Comparison of ENCODE assay signal across 1 cellular context in the genomic region with DNA sequence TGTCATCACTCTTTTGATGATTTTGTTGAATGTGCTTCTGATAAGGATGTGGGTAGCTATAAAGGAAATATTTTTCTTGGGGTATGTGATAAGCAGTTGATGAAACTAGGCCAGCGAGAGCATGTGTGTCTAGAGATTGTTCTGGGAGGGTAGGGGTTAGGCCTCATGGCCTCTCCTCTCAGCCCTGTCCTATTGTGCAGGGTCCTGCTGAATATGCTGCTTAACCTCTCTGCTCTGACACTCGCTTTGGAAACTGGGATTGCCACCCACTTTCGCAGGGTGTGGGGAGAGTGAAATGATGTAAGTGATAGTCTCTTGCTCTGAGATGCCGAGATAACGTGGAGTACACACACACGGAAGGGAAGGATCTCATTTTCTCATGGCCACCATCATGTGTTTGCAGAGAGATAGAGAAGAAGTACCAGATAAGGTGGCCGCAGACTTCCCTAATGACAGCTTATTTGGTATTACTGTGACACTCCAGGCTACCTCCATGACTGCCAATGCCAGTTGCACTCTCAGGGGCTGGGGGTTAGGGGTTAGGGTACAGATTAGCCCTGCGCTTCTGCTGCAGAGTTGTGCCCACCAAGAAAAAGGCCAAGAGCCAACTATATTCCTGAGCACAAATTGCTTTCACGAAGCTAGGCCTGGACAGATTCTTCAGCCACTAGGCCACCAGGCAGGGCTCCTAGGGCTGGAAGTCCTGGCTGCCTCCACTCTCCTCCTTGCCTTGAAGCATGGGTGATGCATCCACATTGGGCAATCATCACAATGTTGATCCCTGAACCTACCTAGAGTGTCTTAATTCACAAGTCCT.
A peak's percentile ranks its signal among the peaks of the same experiment; 100 is the strongest.
TF ChIP-seq lines count a peak whose summit lies in the region.

No MANE protein-coding gene starts in this region.

TF ChIP-seq in K562, 482 proteins besides CTCF, POLR2A, EP300 and RAD21 (continued from another document and continues in another):
- TF ChIP-seq, protein P1, sequence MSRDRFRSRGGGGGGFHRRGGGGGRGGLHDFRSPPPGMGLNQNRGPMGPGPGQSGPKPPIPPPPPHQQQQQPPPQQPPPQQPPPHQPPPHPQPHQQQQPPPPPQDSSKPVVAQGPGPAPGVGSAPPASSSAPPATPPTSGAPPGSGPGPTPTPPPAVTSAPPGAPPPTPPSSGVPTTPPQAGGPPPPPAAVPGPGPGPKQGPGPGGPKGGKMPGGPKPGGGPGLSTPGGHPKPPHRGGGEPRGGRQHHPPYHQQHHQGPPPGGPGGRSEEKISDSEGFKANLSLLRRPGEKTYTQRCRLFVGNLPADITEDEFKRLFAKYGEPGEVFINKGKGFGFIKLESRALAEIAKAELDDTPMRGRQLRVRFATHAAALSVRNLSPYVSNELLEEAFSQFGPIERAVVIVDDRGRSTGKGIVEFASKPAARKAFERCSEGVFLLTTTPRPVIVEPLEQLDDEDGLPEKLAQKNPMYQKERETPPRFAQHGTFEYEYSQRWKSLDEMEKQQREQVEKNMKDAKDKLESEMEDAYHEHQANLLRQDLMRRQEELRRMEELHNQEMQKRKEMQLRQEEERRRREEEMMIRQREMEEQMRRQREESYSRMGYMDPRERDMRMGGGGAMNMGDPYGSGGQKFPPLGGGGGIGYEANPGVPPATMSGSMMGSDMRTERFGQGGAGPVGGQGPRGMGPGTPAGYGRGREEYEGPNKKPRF (IDR thresholded peaks at IDR 0.05; ENCODE audit: low read depth, low read length): no peak
- TF ChIP-seq ZNF3 (CRISPR knock-in tag; IDR thresholded peaks at IDR 0.05) (no peak), SIX5 (IDR thresholded peaks at IDR 0.05; ENCODE audit: borderline replicate concordance in 1 of 2, insufficient read depth in 1 of 2, low read depth in 1 of 2, low read length in 2 of 2) (no peak), ZNF175 (CRISPR knock-in tag; IDR thresholded peaks at IDR 0.05; ENCODE audit: low read depth) (peak; percentile 94), MCM7 (IDR thresholded peaks at IDR 0.05) (no peak), NFRKB (IDR thresholded peaks at IDR 0.05; ENCODE audit: low read depth) (peak; percentile 51; the same call in 1 of the 2 replicates), ZNF184 (CRISPR knock-in tag; IDR thresholded peaks at IDR 0.05) (no peak), SP1 (CRISPR knock-in tag; IDR thresholded peaks at IDR 0.05) (peak; percentile 84), ZNF431 (CRISPR knock-in tag; IDR thresholded peaks at IDR 0.05) (no peak), MCM2 (IDR thresholded peaks at IDR 0.05; ENCODE audit: low read depth) (no peak), ZNF780A (CRISPR knock-in tag; IDR thresholded peaks at IDR 0.05) (no peak), NR1H2 (CRISPR knock-in tag; IDR thresholded peaks at IDR 0.05) (0 out of 2 replicates have a peak, but pooled peaks have one; percentile 14), HMGN3 (IDR thresholded peaks at IDR 0.05; ENCODE audit: borderline replicate concordance, extremely low read depth, insufficient read length, low read depth, low read length) (peak; percentile 75), ZNF121 (CRISPR knock-in tag; conservative IDR thresholded peaks at IDR 0.05) (no peak), ZKSCAN3 (CRISPR knock-in tag; IDR thresholded peaks at IDR 0.05) (no peak), SMAD1 (IDR thresholded peaks at IDR 0.05; ENCODE audit: low read depth, low read length, partially characterized antibody) (peak; percentile 87), OTX1 (CRISPR knock-in tag; IDR thresholded peaks at IDR 0.05) (peak; percentile 79)
- TF ChIP-seq, protein P2, sequence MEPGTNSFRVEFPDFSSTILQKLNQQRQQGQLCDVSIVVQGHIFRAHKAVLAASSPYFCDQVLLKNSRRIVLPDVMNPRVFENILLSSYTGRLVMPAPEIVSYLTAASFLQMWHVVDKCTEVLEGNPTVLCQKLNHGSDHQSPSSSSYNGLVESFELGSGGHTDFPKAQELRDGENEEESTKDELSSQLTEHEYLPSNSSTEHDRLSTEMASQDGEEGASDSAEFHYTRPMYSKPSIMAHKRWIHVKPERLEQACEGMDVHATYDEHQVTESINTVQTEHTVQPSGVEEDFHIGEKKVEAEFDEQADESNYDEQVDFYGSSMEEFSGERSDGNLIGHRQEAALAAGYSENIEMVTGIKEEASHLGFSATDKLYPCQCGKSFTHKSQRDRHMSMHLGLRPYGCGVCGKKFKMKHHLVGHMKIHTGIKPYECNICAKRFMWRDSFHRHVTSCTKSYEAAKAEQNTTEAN (CRISPR knock-in tag; IDR thresholded peaks at IDR 0.05): 0 out of 2 replicates have a peak, but pooled peaks have one; percentile 81
- TF ChIP-seq, protein P3, sequence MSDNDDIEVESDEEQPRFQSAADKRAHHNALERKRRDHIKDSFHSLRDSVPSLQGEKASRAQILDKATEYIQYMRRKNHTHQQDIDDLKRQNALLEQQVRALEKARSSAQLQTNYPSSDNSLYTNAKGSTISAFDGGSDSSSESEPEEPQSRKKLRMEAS (CRISPR knock-in tag; IDR thresholded peaks at IDR 0.05): peak; percentile 79; the same call in 1 of the 2 replicates
- TF ChIP-seq, protein P4, sequence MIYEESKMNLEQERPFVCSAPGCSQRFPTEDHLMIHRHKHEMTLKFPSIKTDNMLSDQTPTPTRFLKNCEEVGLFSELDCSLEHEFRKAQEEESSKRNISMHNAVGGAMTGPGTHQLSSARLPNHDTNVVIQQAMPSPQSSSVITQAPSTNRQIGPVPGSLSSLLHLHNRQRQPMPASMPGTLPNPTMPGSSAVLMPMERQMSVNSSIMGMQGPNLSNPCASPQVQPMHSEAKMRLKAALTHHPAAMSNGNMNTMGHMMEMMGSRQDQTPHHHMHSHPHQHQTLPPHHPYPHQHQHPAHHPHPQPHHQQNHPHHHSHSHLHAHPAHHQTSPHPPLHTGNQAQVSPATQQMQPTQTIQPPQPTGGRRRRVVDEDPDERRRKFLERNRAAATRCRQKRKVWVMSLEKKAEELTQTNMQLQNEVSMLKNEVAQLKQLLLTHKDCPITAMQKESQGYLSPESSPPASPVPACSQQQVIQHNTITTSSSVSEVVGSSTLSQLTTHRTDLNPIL (CRISPR knock-in tag; IDR thresholded peaks at IDR 0.05): no peak
- TF ChIP-seq, protein P5, sequence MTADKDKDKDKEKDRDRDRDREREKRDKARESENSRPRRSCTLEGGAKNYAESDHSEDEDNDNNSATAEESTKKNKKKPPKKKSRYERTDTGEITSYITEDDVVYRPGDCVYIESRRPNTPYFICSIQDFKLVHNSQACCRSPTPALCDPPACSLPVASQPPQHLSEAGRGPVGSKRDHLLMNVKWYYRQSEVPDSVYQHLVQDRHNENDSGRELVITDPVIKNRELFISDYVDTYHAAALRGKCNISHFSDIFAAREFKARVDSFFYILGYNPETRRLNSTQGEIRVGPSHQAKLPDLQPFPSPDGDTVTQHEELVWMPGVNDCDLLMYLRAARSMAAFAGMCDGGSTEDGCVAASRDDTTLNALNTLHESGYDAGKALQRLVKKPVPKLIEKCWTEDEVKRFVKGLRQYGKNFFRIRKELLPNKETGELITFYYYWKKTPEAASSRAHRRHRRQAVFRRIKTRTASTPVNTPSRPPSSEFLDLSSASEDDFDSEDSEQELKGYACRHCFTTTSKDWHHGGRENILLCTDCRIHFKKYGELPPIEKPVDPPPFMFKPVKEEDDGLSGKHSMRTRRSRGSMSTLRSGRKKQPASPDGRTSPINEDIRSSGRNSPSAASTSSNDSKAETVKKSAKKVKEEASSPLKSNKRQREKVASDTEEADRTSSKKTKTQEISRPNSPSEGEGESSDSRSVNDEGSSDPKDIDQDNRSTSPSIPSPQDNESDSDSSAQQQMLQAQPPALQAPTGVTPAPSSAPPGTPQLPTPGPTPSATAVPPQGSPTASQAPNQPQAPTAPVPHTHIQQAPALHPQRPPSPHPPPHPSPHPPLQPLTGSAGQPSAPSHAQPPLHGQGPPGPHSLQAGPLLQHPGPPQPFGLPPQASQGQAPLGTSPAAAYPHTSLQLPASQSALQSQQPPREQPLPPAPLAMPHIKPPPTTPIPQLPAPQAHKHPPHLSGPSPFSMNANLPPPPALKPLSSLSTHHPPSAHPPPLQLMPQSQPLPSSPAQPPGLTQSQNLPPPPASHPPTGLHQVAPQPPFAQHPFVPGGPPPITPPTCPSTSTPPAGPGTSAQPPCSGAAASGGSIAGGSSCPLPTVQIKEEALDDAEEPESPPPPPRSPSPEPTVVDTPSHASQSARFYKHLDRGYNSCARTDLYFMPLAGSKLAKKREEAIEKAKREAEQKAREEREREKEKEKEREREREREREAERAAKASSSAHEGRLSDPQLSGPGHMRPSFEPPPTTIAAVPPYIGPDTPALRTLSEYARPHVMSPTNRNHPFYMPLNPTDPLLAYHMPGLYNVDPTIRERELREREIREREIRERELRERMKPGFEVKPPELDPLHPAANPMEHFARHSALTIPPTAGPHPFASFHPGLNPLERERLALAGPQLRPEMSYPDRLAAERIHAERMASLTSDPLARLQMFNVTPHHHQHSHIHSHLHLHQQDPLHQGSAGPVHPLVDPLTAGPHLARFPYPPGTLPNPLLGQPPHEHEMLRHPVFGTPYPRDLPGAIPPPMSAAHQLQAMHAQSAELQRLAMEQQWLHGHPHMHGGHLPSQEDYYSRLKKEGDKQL (CRISPR knock-in tag; IDR thresholded peaks at IDR 0.05; ENCODE audit: borderline replicate concordance): peak; percentile 77; the same call in 1 of the 2 replicates
- TF ChIP-seq, protein P6, sequence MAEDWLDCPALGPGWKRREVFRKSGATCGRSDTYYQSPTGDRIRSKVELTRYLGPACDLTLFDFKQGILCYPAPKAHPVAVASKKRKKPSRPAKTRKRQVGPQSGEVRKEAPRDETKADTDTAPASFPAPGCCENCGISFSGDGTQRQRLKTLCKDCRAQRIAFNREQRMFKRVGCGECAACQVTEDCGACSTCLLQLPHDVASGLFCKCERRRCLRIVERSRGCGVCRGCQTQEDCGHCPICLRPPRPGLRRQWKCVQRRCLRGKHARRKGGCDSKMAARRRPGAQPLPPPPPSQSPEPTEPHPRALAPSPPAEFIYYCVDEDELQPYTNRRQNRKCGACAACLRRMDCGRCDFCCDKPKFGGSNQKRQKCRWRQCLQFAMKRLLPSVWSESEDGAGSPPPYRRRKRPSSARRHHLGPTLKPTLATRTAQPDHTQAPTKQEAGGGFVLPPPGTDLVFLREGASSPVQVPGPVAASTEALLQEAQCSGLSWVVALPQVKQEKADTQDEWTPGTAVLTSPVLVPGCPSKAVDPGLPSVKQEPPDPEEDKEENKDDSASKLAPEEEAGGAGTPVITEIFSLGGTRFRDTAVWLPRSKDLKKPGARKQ (CRISPR knock-in tag; IDR thresholded peaks at IDR 0.05): no peak
- TF ChIP-seq, protein P7, sequence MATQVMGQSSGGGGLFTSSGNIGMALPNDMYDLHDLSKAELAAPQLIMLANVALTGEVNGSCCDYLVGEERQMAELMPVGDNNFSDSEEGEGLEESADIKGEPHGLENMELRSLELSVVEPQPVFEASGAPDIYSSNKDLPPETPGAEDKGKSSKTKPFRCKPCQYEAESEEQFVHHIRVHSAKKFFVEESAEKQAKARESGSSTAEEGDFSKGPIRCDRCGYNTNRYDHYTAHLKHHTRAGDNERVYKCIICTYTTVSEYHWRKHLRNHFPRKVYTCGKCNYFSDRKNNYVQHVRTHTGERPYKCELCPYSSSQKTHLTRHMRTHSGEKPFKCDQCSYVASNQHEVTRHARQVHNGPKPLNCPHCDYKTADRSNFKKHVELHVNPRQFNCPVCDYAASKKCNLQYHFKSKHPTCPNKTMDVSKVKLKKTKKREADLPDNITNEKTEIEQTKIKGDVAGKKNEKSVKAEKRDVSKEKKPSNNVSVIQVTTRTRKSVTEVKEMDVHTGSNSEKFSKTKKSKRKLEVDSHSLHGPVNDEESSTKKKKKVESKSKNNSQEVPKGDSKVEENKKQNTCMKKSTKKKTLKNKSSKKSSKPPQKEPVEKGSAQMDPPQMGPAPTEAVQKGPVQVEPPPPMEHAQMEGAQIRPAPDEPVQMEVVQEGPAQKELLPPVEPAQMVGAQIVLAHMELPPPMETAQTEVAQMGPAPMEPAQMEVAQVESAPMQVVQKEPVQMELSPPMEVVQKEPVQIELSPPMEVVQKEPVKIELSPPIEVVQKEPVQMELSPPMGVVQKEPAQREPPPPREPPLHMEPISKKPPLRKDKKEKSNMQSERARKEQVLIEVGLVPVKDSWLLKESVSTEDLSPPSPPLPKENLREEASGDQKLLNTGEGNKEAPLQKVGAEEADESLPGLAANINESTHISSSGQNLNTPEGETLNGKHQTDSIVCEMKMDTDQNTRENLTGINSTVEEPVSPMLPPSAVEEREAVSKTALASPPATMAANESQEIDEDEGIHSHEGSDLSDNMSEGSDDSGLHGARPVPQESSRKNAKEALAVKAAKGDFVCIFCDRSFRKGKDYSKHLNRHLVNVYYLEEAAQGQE (CRISPR knock-in tag; IDR thresholded peaks at IDR 0.05; ENCODE audit: low read depth): 0 out of 2 replicates have a peak, but pooled peaks have one; percentile 38
- TF ChIP-seq, protein P8, sequence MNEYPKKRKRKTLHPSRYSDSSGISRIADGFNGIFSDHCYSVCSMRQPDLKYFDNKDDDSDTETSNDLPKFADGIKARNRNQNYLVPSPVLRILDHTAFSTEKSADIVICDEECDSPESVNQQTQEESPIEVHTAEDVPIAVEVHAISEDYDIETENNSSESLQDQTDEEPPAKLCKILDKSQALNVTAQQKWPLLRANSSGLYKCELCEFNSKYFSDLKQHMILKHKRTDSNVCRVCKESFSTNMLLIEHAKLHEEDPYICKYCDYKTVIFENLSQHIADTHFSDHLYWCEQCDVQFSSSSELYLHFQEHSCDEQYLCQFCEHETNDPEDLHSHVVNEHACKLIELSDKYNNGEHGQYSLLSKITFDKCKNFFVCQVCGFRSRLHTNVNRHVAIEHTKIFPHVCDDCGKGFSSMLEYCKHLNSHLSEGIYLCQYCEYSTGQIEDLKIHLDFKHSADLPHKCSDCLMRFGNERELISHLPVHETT (CRISPR knock-in tag; conservative IDR thresholded peaks at IDR 0.05 in 1 of 2, IDR thresholded peaks at IDR 0.05 in 1 of 2): peak in 1 of 2 experiments; percentile 79; a peak in 2 of 4 replicates
- TF ChIP-seq, protein P9, sequence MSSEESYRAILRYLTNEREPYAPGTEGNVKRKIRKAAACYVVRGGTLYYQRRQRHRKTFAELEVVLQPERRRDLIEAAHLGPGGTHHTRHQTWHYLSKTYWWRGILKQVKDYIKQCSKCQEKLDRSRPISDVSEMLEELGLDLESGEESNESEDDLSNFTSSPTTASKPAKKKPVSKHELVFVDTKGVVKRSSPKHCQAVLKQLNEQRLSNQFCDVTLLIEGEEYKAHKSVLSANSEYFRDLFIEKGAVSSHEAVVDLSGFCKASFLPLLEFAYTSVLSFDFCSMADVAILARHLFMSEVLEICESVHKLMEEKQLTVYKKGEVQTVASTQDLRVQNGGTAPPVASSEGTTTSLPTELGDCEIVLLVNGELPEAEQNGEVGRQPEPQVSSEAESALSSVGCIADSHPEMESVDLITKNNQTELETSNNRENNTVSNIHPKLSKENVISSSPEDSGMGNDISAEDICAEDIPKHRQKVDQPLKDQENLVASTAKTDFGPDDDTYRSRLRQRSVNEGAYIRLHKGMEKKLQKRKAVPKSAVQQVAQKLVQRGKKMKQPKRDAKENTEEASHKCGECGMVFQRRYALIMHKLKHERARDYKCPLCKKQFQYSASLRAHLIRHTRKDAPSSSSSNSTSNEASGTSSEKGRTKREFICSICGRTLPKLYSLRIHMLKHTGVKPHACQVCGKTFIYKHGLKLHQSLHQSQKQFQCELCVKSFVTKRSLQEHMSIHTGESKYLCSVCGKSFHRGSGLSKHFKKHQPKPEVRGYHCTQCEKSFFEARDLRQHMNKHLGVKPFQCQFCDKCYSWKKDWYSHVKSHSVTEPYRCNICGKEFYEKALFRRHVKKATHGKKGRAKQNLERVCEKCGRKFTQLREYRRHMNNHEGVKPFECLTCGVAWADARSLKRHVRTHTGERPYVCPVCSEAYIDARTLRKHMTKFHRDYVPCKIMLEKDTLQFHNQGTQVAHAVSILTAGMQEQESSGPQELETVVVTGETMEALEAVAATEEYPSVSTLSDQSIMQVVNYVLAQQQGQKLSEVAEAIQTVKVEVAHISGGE (CRISPR knock-in tag; IDR thresholded peaks at IDR 0.05): peak in 1 of 3 experiments; percentile 83; a peak in 2 of 6 replicates
